ENCODE assay signal across 8 cellular contexts in the genomic region with DNA sequence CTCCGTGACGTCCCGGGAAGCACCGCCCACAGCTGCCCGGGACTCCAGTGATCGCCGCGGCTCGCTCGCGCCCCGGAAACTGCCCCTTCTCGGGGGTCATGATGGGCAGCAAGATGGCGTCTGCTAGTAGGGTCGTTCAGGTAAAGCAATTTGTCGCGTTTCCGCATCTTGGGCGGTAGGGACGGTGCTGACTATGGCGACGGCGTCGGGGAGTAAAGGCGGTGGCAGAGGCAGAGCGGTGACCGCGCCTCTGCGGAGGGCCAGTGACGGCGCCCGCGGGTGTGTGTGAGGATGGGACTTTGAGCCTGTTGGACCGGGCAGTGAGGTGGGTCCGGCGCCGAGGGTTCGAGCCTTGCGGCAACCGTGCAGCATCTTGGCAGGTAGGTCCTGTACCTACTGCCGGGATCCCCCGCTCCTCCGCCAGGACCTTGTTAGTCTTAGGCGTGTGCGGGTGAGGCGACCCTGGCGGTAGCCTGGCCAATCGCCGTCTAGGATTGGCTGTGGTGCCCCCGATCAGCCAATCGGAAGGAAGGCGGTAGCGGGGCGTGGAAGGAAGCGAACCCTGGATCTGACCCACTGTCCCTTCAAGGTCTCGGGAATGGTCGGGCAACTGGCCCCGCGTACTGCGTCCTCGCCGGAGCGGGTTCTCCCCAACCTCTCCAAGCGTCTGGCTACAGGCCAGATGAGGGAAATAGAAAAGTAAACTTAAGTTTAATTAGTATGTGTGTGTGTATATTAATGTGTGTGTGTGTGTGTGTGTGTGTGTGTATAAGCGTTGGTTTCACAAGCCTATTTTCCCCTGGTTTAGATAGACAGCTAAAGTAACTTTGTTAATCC. TPM values are rescaled to one million over a fixed set of nuclear protein-coding genes. Genes with fewer than 3 reads are reported as not detected.
DNase-seq lines count a peak whose midpoint lies in the region; ATAC-seq, FAIRE-seq and TF ChIP-seq lines count a peak whose summit lies in the region.

No MANE protein-coding gene starts in this region.

- peaks cover 15% of the 10 kb centered on the region for H3K36me3 ChIP-seq in NT2/D1 (ENCODE audit: insufficient read depth, insufficient read length, low read length)
- no peaks in the 10 kb centered on the region for H3K36me3 ChIP-seq in endothelial cell of umbilical vein (ENCODE audit: control insufficient read depth in 2 of 2, extremely low read depth in 1 of 2, insufficient read depth in 2 of 2, low read length in 2 of 2)

- FAIRE-seq in HTR-8/SVneo (lab: Jason Lieb, UNC) (peak; percentile 96), endothelial cell of umbilical vein (lab: Jason Lieb, UNC) (no peak)

- peak; percentile 97 for DNase-seq in Calu3
- DNase-seq in HTR-8/SVneo (ENCODE audit: insufficient read length, low spot score): peak; percentile 90
- peak; percentile 74 for DNase-seq in NT2/D1 (ENCODE audit: low read depth, low spot score)
- DNase-seq in activated CD8-positive, alpha-beta memory T cell treated with anti-CD3 and anti-CD28 coated beads, Interleukin-2, amount 50 U/mL, for 4 hours: peak; percentile 75
- DNase-seq in endothelial cell of umbilical vein (ENCODE audit: low read depth, low spot score): peak; percentile 90
- peak; percentile 89 for DNase-seq in middle frontal gyrus (ENCODE audit: extremely low spot score, low spot score)
- DNase-seq in stimulated activated CD8-positive, alpha-beta memory T cell treated with anti-CD3 and anti-CD28 coated beads, Interleukin-2, amount 100 ng/mL, for 48 hours (ENCODE audit: low read depth in 2 of 2): peak; percentile 73 to 78

- CTCF ChIA-PET in Calu3 (lab: Charles Lee): interaction anchor here (0.6 to 1.0 kb wide), 3 partner anchors 18 to 218 kb away, joined by 3 read pairs; no protein-coding TSS in a partner anchor
- CTCF ChIA-PET in endothelial cell of umbilical vein (lab: Charles Lee): interaction anchor here (0.7 to 1.0 kb wide), 2 partner anchors 17 to 124 kb away, joined by 3 to 4 read pairs; a partner anchor contains a TSS

- peak overlapping the region; percentile 33 for H3K27ac ChIP-seq in endothelial cell of umbilical vein (ENCODE audit: insufficient read depth, low read depth, low read length)

- H3K9me3 ChIP-seq in NT2/D1 (ENCODE audit: insufficient read depth, low read length) (peaks cover 16% of the 10 kb centered on the region), endothelial cell of umbilical vein (replicated peaks; ENCODE audit: control insufficient read depth, insufficient read depth, low read length) (no peaks in the 10 kb centered on the region)

- no peaks in the 10 kb centered on the region for H3K9me3 Mint-ChIP-seq in Calu3 (ENCODE audit: low read depth, unreplicated experiment)

- peak overlapping the region; percentile 99 for H3K4me3 ChIP-seq in NT2/D1 (ENCODE audit: insufficient read length, low read depth)
- H3K4me3 ChIP-seq in endothelial cell of umbilical vein (replicated peaks in 1 of 3; ENCODE audit: insufficient read depth in 1 of 3, low read depth in 1 of 3, low read length in 3 of 3): peak overlapping the region; percentile 1 to 63 (median 52)

- BruUV-seq in Calu3 (replicated peaks; lab: Mats Ljungman, UMichigan) (no TSS peak), endothelial cell of umbilical vein (replicated peaks; lab: Mats Ljungman, UMichigan) (no TSS peak)

- TF ChIP-seq POLR2A in endothelial cell of umbilical vein (IDR thresholded peaks at IDR 0.05; ENCODE audit: low read depth, low read length): peak; percentile 75

- no peaks in the 10 kb centered on the region for H4K20me1 ChIP-seq in endothelial cell of umbilical vein (replicated peaks; ENCODE audit: control insufficient read depth, extremely low read depth, insufficient read depth, low read length)

- no peaks in the 10 kb centered on the region for H3K9me1 ChIP-seq in endothelial cell of umbilical vein (replicated peaks; ENCODE audit: control insufficient read depth, extremely low read depth, insufficient read depth, low read length)

- H3K4me1 ChIP-seq in NT2/D1 (ENCODE audit: insufficient read depth, insufficient read length) (no peaks in the 10 kb centered on the region), endothelial cell of umbilical vein (ENCODE audit: control insufficient read depth, extremely low read depth, insufficient read depth, low read length) (peaks cover 7% of the 10 kb centered on the region)

- no peaks in the 10 kb centered on the region for H3K4me1 Mint-ChIP-seq in Calu3 (ENCODE audit: low read depth, unreplicated experiment)

- H3K27me3 ChIP-seq in NT2/D1 (ENCODE audit: insufficient read depth, insufficient read length): no peaks in the 10 kb centered on the region
- H3K27me3 ChIP-seq in endothelial cell of umbilical vein (ENCODE audit: control insufficient read depth in 2 of 2, insufficient read depth in 2 of 2, low read length in 2 of 2): no peaks in the 10 kb centered on the region

- ATAC-seq in GM21381 (IDR thresholded peaks at IDR 0.05; ENCODE audit: unreplicated experiment): peak; percentile 93

- peak overlapping the region; percentile 76 for H3K4me3 Mint-ChIP-seq in Calu3 (ENCODE audit: low read depth, unreplicated experiment)

- H2AFZ ChIP-seq in endothelial cell of umbilical vein (ENCODE audit: low read depth, low read length): peak overlapping the region; percentile 26

- peaks cover 21% of the 10 kb centered on the region for H3K36me3 Mint-ChIP-seq in Calu3 (ENCODE audit: insufficient read depth, unreplicated experiment)

- TF ChIP-seq CTCF in Calu3 (IDR thresholded peaks at IDR 0.05; ENCODE audit: unreplicated experiment): no peak
- peak in 1 of 2 donors; percentile 28 for TF ChIP-seq CTCF in endothelial cell of umbilical vein (IDR thresholded peaks at IDR 0.05; ENCODE audit: extremely low read depth in 1 of 2, insufficient read depth in 1 of 2, low read depth in 1 of 2, low read length in 2 of 2)

- peak overlapping the region; percentile 92 for H3K27ac Mint-ChIP-seq in Calu3 (ENCODE audit: unreplicated experiment)

- H3K9ac ChIP-seq in NT2/D1 (ENCODE audit: insufficient read length, low read depth): peak overlapping the region; percentile 98
- peak overlapping the region; percentile 28 for H3K9ac ChIP-seq in endothelial cell of umbilical vein (replicated peaks; ENCODE audit: extremely low read depth, insufficient read depth, low read length)

- POLR2A ChIA-PET in endothelial cell of umbilical vein (lab: Charles Lee): no interaction called here

- dilution Hi-C loops in endothelial cell of umbilical vein (cut with MboI; ENCODE audit: extremely low pct_ligation_motif_present, low sequenced_read_pairs): no loop called here

- intact Hi-C loops in Calu3 (cut with micrococcal nuclease; ENCODE audit: unreplicated experiment): no loop called here
- intact Hi-C loops in endothelial cell of umbilical vein (cut with micrococcal nuclease): loop anchor here (1.0 to 2.0 kb wide), 2 partner anchors 17 to 29 kb away; a partner anchor contains a TSS

- peaks cover 5% of the 10 kb centered on the region for H3K79me2 ChIP-seq in endothelial cell of umbilical vein (ENCODE audit: control insufficient read depth, insufficient read depth, low read length)

- no peaks in the 10 kb centered on the region for H3K27me3 Mint-ChIP-seq in Calu3 (ENCODE audit: unreplicated experiment)

- H3K4me2 ChIP-seq in endothelial cell of umbilical vein (ENCODE audit: insufficient read depth, low read length): peak overlapping the region; percentile 56

TF ChIP-seq in endothelial cell of umbilical vein, 7 proteins besides CTCF, POLR2A, EP300 and RAD21 (continues in another document):
- TF ChIP-seq, protein P1, sequence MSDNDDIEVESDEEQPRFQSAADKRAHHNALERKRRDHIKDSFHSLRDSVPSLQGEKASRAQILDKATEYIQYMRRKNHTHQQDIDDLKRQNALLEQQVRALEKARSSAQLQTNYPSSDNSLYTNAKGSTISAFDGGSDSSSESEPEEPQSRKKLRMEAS (IDR thresholded peaks at IDR 0.05; ENCODE audit: insufficient read depth, insufficient read length): no peak
- TF ChIP-seq EZH2 (IDR thresholded peaks at IDR 0.05; ENCODE audit: borderline replicate concordance, low read depth, low read length, severe bottlenecking) (no peak), FOS (IDR thresholded peaks at IDR 0.05; ENCODE audit: borderline replicate concordance, insufficient read depth, low read length) (no peak), GATA2 (IDR thresholded peaks at IDR 0.05; ENCODE audit: insufficient read depth, insufficient read length, low read depth, low read length) (no peak), JUN (IDR thresholded peaks at IDR 0.05; ENCODE audit: borderline replicate concordance, insufficient read depth, insufficient read length, low read depth) (no peak), MYC (IDR thresholded peaks at IDR 0.05; ENCODE audit: low read depth, low read length) (no peak)

RNA-seq across cellular contexts. Expression of a gene that starts 16.7 kb away (rescaled TPM):
- total RNA-seq in Calu3 (2022) (31.8 and 38.5 TPM in 2 replicates), endothelial cell of umbilical vein (33.4 and 38.1 TPM in 2 replicates)
- polyA plus RNA-seq in endothelial cell of umbilical vein: 19.3 and 24.6 TPM in 2 replicates
- 27.2 and 29.3 TPM in 2 replicates for polyA plus RNA-seq in endothelial cell of umbilical vein (2011; cell fraction: cytosol; rRNA removed)
- polyA plus RNA-seq in endothelial cell of umbilical vein (2011; cell fraction: nucleus; rRNA removed): 20.9 and 27.2 TPM in 2 replicates
- 62.9 and 66.4 TPM in 2 replicates for polyA plus RNA-seq in endothelial cell of umbilical vein (2012)
- 106 and 120 TPM in 2 replicates for polyA minus RNA-seq in endothelial cell of umbilical vein
- 42.7 TPM for polyA minus RNA-seq in endothelial cell of umbilical vein (2011; cell fraction: cytosol; rRNA and poly(A)+ RNA removed)
- 95.6 and 109 TPM in 2 replicates for polyA minus RNA-seq in endothelial cell of umbilical vein (2011; cell fraction: nucleus; rRNA and poly(A)+ RNA removed)

RNA-seq across cellular contexts. Expression of a gene that starts 28.6 kb away (rescaled TPM):
- total RNA-seq in Calu3 (2022) (17.0 and 17.7 TPM in 2 replicates), endothelial cell of umbilical vein (16.4 and 17.1 TPM in 2 replicates)
- polyA plus RNA-seq in endothelial cell of umbilical vein: 5.3 and 6.5 TPM in 2 replicates
- 6.0 and 6.8 TPM in 2 replicates for polyA plus RNA-seq in endothelial cell of umbilical vein (2011; cell fraction: cytosol; rRNA removed)
- 2.1 and 4.5 TPM in 2 replicates for polyA plus RNA-seq in endothelial cell of umbilical vein (2011; cell fraction: nucleus; rRNA removed)
- polyA plus RNA-seq in endothelial cell of umbilical vein (2012): 4.9 and 9.0 TPM in 2 replicates
- 1.4 and 2.5 TPM in 2 replicates for polyA minus RNA-seq in endothelial cell of umbilical vein
- polyA minus RNA-seq in endothelial cell of umbilical vein (2011; cell fraction: cytosol; rRNA and poly(A)+ RNA removed): 10.3 TPM
- 1.9 and 3.8 TPM in 2 replicates for polyA minus RNA-seq in endothelial cell of umbilical vein (2011; cell fraction: nucleus; rRNA and poly(A)+ RNA removed)

RNA-seq across cellular contexts. Expression of a gene that starts 51.0 kb away (rescaled TPM):
- total RNA-seq in Calu3 (2022): 162 and 192 TPM in 2 replicates
- total RNA-seq in endothelial cell of umbilical vein: 187 and 211 TPM in 2 replicates
- 47.3 and 72.2 TPM in 2 replicates for polyA plus RNA-seq in endothelial cell of umbilical vein
- 102 and 111 TPM in 2 replicates for polyA plus RNA-seq in endothelial cell of umbilical vein (2011; cell fraction: cytosol; rRNA removed)
- 75.5 and 98.0 TPM in 2 replicates for polyA plus RNA-seq in endothelial cell of umbilical vein (2011; cell fraction: nucleus; rRNA removed)
- polyA plus RNA-seq in endothelial cell of umbilical vein (2012): 95.6 and 181 TPM in 2 replicates
- 37.1 and 44.8 TPM in 2 replicates for polyA minus RNA-seq in endothelial cell of umbilical vein
- polyA minus RNA-seq in endothelial cell of umbilical vein (2011; cell fraction: cytosol; rRNA and poly(A)+ RNA removed): 121 TPM
- 16.8 and 25.5 TPM in 2 replicates for polyA minus RNA-seq in endothelial cell of umbilical vein (2011; cell fraction: nucleus; rRNA and poly(A)+ RNA removed)

Comparison
In these comparisons a context has a peak if more than half of its experiments do, and no peak if none do; other contexts are left out.
1. Peak in every context shown above with its lines: DNase-seq, ATAC-seq, H3K4me3 ChIP-seq and H3K27ac ChIP-seq.